8 cellular contexts compared by ENCODE assay signal in genomic region chr19:2503521-2504109, GRCh38. TPM values are rescaled to one million over a fixed set of nuclear protein-coding genes. Genes with fewer than 3 reads are reported as not detected.
A peak's percentile ranks its signal among the peaks of the same experiment; 100 is the strongest.
DNase-seq lines count a peak whose midpoint lies in the region; ATAC-seq lines count a peak whose summit lies in the region.

No MANE protein-coding gene starts in this region.

- H3K9ac ChIP-seq in NT2/D1 (ENCODE audit: insufficient read length, low read depth): peak overlapping the region; percentile 17

- peaks cover 29% of the 10 kb centered on the region for H3K4me1 Mint-ChIP-seq in stimulated activated memory B cell treated with anti-CD40 and anti-IgM and Interleukin-4, amounts not matched to agents 10 μg/mL and 1 μg/mL and 100 μg/mL, for 72 hours

- H3K27ac Mint-ChIP-seq in stimulated activated memory B cell treated with anti-CD40 and anti-IgM and Interleukin-4, amounts not matched to agents 10 μg/mL and 1 μg/mL and 100 μg/mL, for 72 hours: no peak overlapping the region

- DNase-seq in A172 (ENCODE audit: low spot score): peak; percentile 95
- no peak for DNase-seq in NT2/D1 (ENCODE audit: low read depth, low spot score)
- DNase-seq in activated T-helper 9 cell treated with anti-CD3 and anti-CD28 coated beads, Interleukin-2, amount 50 U/mL, for 16 hours (ENCODE audit: low read depth): peak; percentile 69
- DNase-seq in left kidney (ENCODE audit: low read depth, low spot score): peak; percentile 40
- no peak for DNase-seq in NCI-H2029 treated with DMSO at 0.1 percent for 48 hours (lab: John Stamatoyannopoulos, UW)

- peaks cover 11% of the 10 kb centered on the region for H3K27me3 Mint-ChIP-seq in stimulated activated memory B cell treated with anti-CD40 and anti-IgM and Interleukin-4, amounts not matched to agents 10 μg/mL and 1 μg/mL and 100 μg/mL, for 72 hours

- peak overlapping the region; percentile 39 for H3K4me3 Mint-ChIP-seq in stimulated activated memory B cell treated with anti-CD40 and anti-IgM and Interleukin-4, amounts not matched to agents 10 μg/mL and 1 μg/mL and 100 μg/mL, for 72 hours

- H3K9me3 ChIP-seq in NT2/D1 (ENCODE audit: insufficient read depth, low read length): no peaks in the 10 kb centered on the region

- no peaks in the 10 kb centered on the region for H3K9me3 Mint-ChIP-seq in stimulated activated memory B cell treated with anti-CD40 and anti-IgM and Interleukin-4, amounts not matched to agents 10 μg/mL and 1 μg/mL and 100 μg/mL, for 72 hours

- no peak overlapping the region for H3K4me3 ChIP-seq in NT2/D1 (ENCODE audit: insufficient read length, low read depth)

- H3K4me1 ChIP-seq in NT2/D1 (ENCODE audit: insufficient read depth, insufficient read length): peaks cover 14% of the 10 kb centered on the region

- no peaks in the 10 kb centered on the region for H3K27me3 ChIP-seq in NT2/D1 (ENCODE audit: insufficient read depth, insufficient read length)

- H3K36me3 ChIP-seq in NT2/D1 (ENCODE audit: insufficient read depth, insufficient read length, low read length): no peaks in the 10 kb centered on the region

- H3K36me3 Mint-ChIP-seq in stimulated activated memory B cell treated with anti-CD40 and anti-IgM and Interleukin-4, amounts not matched to agents 10 μg/mL and 1 μg/mL and 100 μg/mL, for 72 hours: no peaks in the 10 kb centered on the region

- ATAC-seq in stimulated activated memory B cell treated with anti-CD40 and anti-IgM and Interleukin-4, amounts not matched to agents 10 μg/mL and 1 μg/mL and 100 μg/mL, for 72 hours: peak; percentile 80
- ATAC-seq in GM19397 (IDR thresholded peaks at IDR 0.05; ENCODE audit: unreplicated experiment) (no peak), GM18873 (IDR thresholded peaks at IDR 0.05; ENCODE audit: low FRiP score, unreplicated experiment) (no peak)

RNA-seq across cellular contexts. Expression of gene GADD45B, which starts 27.7 kb away (rescaled TPM):
- 92.7 and 97.6 TPM in 2 replicates for total RNA-seq in A172 (2014; rRNA removed; shearing (Covaris generic))

RNA-seq across cellular contexts. Expression of gene LMNB2, which starts 46.9 kb away (rescaled TPM):
- 232 and 348 TPM in 2 replicates for total RNA-seq in A172 (2014; rRNA removed; shearing (Covaris generic))

Comparison
In these comparisons a context has a peak if more than half of its experiments do, and no peak if none do; other contexts are left out.
1. DNase-seq: peak in A172 (single experiment), activated T-helper 9 cell treated with anti-CD3 and anti-CD28 coated beads, Interleukin-2, amount 50 U/mL, for 16 hours (single experiment) and left kidney (single experiment); none in NT2/D1 (single experiment) and NCI-H2029 treated with DMSO at 0.1 percent for 48 hours (single experiment).